15 cellular contexts compared by ENCODE assay signal in genomic region chr11:97964332-97965004, GRCh38.
"Had no signal": no experiment of that assay in that cellular context is flagged by ENCODE, and none has a peak within 500 bp of the region (broad histone marks: within the 10 kb centered on the region; RNA-seq: fewer than 3 reads in every experiment).

No MANE protein-coding gene starts in this region.

- DNase-seq: activated CD4-positive, alpha-beta memory T cell treated with anti-CD3 and anti-CD28 coated beads for 36 hours; activated CD4-positive, alpha-beta T cell treated with anti-CD3 and anti-CD28 coated beads for 36 hours; activated CD8-positive, alpha-beta memory T cell treated with anti-CD3 and anti-CD28 coated beads, Interleukin-2, amount 10 ng/mL, durations not matched to agents 7 days and 5 days; activated naive CD4-positive, alpha-beta T cell treated with anti-CD3 and anti-CD28 coated beads, Interleukin-2, amount 50 U/mL, for 16 hours; activated T-cell treated with anti-CD3 and anti-CD28 coated beads, Interleukin-2, amount 50 U/mL, for 1 hour; caudate nucleus; hippocampal formation; left lung; nucleus accumbens; stimulated activated CD4-positive, alpha-beta T cell treated with anti-CD3 and anti-CD28 coated beads, Interleukin-15, amount 100 ng/mL, for 24 hours; stimulated activated CD4-positive, alpha-beta T cell treated with anti-CD3 and anti-CD28 coated beads, Interleukin-4, amount 100 ng/mL, for 1 hour; stimulated activated naive B cell treated with anti-CD40 and anti-IgM and Interleukin-4, amounts not matched to agents 10 μg/mL and 1 μg/mL and 100 μg/mL, for 72 hours; tibial artery; uterus had no signal

- H3K4me1 ChIP-seq: esophagus muscularis mucosa, left lung, tibial artery, uterus had no signal

- H3K9me3 ChIP-seq: esophagus muscularis mucosa, tibial artery, uterus had no signal

- H3K36me3 ChIP-seq: esophagus muscularis mucosa, left lung, tibial artery, uterus had no signal

- H3K27me3 ChIP-seq: esophagus muscularis mucosa, left lung, tibial artery, uterus had no signal

- ATAC-seq: activated CD4-positive, alpha-beta T cell treated with anti-CD3 and anti-CD28 coated beads for 36 hours; activated CD8-positive, alpha-beta memory T cell treated with anti-CD3 and anti-CD28 coated beads, Interleukin-2, amount 10 ng/mL, durations not matched to agents 7 days and 5 days; left lung; stimulated activated naive B cell treated with anti-CD40 and anti-IgM and Interleukin-4, amounts not matched to agents 10 μg/mL and 1 μg/mL and 100 μg/mL, for 72 hours had no signal

- H3K27ac ChIP-seq: esophagus muscularis mucosa, left lung, tibial artery, uterus had no signal

- H3K4me3 ChIP-seq: esophagus muscularis mucosa, left lung, tibial artery, uterus had no signal
